22 cellular contexts compared by ENCODE assay signal in genomic region chr3:31442755-31443154, GRCh38.
DNase-seq lines count a peak whose midpoint lies in the region; ATAC-seq, FAIRE-seq and TF ChIP-seq lines count a peak whose summit lies in the region.
"Had no signal": no experiment of that assay in that cellular context is flagged by ENCODE, and none has a peak within 500 bp of the region (broad histone marks: within the 10 kb centered on the region; RNA-seq: fewer than 3 reads in every experiment).

No MANE protein-coding gene starts in this region.

- no peaks in the 10 kb centered on the region for H4K20me1 ChIP-seq in GM12878 (ENCODE audit: control insufficient read depth, insufficient read depth)

- DNase-seq in GM12892 (ENCODE audit: insufficient read length) (no peak), NCI-H69 (lab: John Stamatoyannopoulos, UW) (peak; percentile 35), GM12878 (ENCODE audit: low read depth, low spot score) (no peak), esophagus squamous epithelium (lab: John Stamatoyannopoulos, UW) (no peak), HuH-7 (ENCODE audit: low spot score) (no peak), NCI-H2196 treated with DMSO at 0.1 percent for 48 hours (lab: John Stamatoyannopoulos, UW; ENCODE audit: unreplicated experiment) (no peak)
- DNase-seq: ACHN; C1 segment of cervical spinal cord; CD8-positive, alpha-beta memory T cell; DMS79; Kasumi-1; MG63; NCI-H187 treated with DMSO at 0.1 percent for 48 hours; NCI-H446; NCI-H526 treated with DMSO at 0.1 percent for 48 hours; Peyer's patch had no signal

- no peak for TF ChIP-seq RAD21 in GM12878 (IDR thresholded peaks at IDR 0.05; ENCODE audit: insufficient read depth, low read depth, low read length)

- 0 out of 2 replicates have a peak overlapping the region, but pooled peaks have one; percentile 20 for H2AFZ ChIP-seq in GM12878 (ENCODE audit: control insufficient read depth, low read depth, low read length)

- TF ChIP-seq CTCF in GM12878 (IDR thresholded peaks at IDR 0.05 in 2 of 3, conservative IDR thresholded peaks at IDR 0.05 in 1 of 3; ENCODE audit: control insufficient read depth in 2 of 3, extremely low read depth in 1 of 3, insufficient read depth in 1 of 3, low read depth in 3 of 3, low read length in 3 of 3) (no peak), esophagus squamous epithelium (IDR thresholded peaks at IDR 0.05) (no peak)

- BruUV-seq in GM12878 (replicated peaks; lab: Mats Ljungman, UMichigan): no TSS peak

- intact Hi-C loops in GM12878 (cut with micrococcal nuclease; ENCODE audit: unreplicated experiment): loop anchor here (10.0 kb wide), 1 partner anchor 668 kb away; no protein-coding TSS in a partner anchor
- intact Hi-C loops in esophagus squamous epithelium (cut with DNase I): no loop called here

- ATAC-seq in GM21367 (IDR thresholded peaks at IDR 0.05; ENCODE audit: unreplicated experiment) (peak; percentile 53), GM12878 (peak; percentile 45), HG02678 (IDR thresholded peaks at IDR 0.05; ENCODE audit: unreplicated experiment) (no peak)
- ATAC-seq: Right ventricle myocardium inferior had no signal

- in situ Hi-C loops in GM12878 (cut with MboI): no loop called here

- SMC1A ChIA-PET in GM12878 (lab: Charles Lee; ENCODE audit: uncharacterized antibody, unreplicated experiment): interaction anchor here (0.8 to 3.1 kb wide), 6 partner anchors 10 to 90 kb away, joined by 3 to 11 read pairs (median 4); partner anchors contain the start of gene STT3B

- no peak for TF ChIP-seq EP300 in GM12878 (IDR thresholded peaks at IDR 0.05; ENCODE audit: borderline replicate concordance in 1 of 2, control insufficient read depth in 1 of 2, low read depth in 2 of 2, low read length in 2 of 2)

- CTCF ChIA-PET in GM12878 (lab: Yijun Ruan, JAX): interaction anchor here (0.7 to 1.5 kb wide), 2 partner anchors 17 to 54 kb away, joined by 3 read pairs; no protein-coding TSS in a partner anchor

- H3K4me2 ChIP-seq in GM12878 (ENCODE audit: control insufficient read depth, insufficient read depth): no peak overlapping the region

- no peak overlapping the region for H3K27ac ChIP-seq in GM12878 (ENCODE audit: control insufficient read depth, insufficient read depth)
- H3K27ac ChIP-seq in esophagus squamous epithelium: no peak overlapping the region
- H3K27ac ChIP-seq: HL-60, Peyer's patch had no signal

- POLR2A ChIA-PET in GM12878 (lab: Charles Lee): interaction anchor here (1.1 kb wide), 1 partner anchor 193 kb away, joined by 4 read pairs; no protein-coding TSS in a partner anchor

- FAIRE-seq in GM12892 (lab: Jason Lieb, UNC) (peak; percentile 66), GM12878 (lab: Jason Lieb, UNC) (no peak)
- FAIRE-seq: H54, HTR-8/SVneo had no signal

- H3K4me3 ChIP-seq in GM12878: no peak overlapping the region
- H3K4me3 ChIP-seq in esophagus squamous epithelium: no peak overlapping the region
- H3K4me3 ChIP-seq: MG63, Peyer's patch had no signal

- H3K27me3 ChIP-seq in GM12878 (replicated peaks in 1 of 2; ENCODE audit: control insufficient read depth in 2 of 2, insufficient read depth in 2 of 2, low read length in 1 of 2): no peaks in the 10 kb centered on the region
- H3K27me3 ChIP-seq in esophagus squamous epithelium: no peaks in the 10 kb centered on the region
- H3K27me3 ChIP-seq: MG63, Peyer's patch had no signal

- no peak overlapping the region for H3K9ac ChIP-seq in GM12878 (ENCODE audit: control insufficient read depth, insufficient read depth, low read length)

- H3K4me1 ChIP-seq in GM12878 (ENCODE audit: control insufficient read depth, insufficient read depth, low read length) (peaks cover 29% of the 10 kb centered on the region), esophagus squamous epithelium (peaks cover 0 to 15% (median 0%) of the 10 kb centered on the region in 3 donors)
- H3K4me1 ChIP-seq: Peyer's patch had no signal

- WGBS in GM12878 (ENCODE audit: insufficient coverage, insufficient replicate concordance, low lambda C conversion rate, missing lambda C conversion rate): 3% methylated on average over 2 of the region's 2 CpGs
- 72 to 88% methylated on average over 2 of the region's 2 CpGs for WGBS in esophagus squamous epithelium, 2 donors

- H3K36me3 ChIP-seq in GM12878 (ENCODE audit: control insufficient read depth in 2 of 2, insufficient read depth in 2 of 2, low read length in 1 of 2) (no peaks in the 10 kb centered on the region), esophagus squamous epithelium (no peaks in the 10 kb centered on the region)
- H3K36me3 ChIP-seq: MG63, Peyer's patch had no signal

- TF ChIP-seq POLR2A in GM12892 (IDR thresholded peaks at IDR 0.05; ENCODE audit: low read depth, low read length) (no peak), GM12878 (IDR thresholded peaks at IDR 0.05; ENCODE audit: low read depth, low read length) (no peak), esophagus squamous epithelium (IDR thresholded peaks at IDR 0.05) (no peak)

- no peaks in the 10 kb centered on the region; the same call in 2 of the 3 replicates for H3K9me3 ChIP-seq in GM12878 (replicated peaks; ENCODE audit: control insufficient read depth, insufficient read depth, low read length)
- H3K9me3 ChIP-seq in esophagus squamous epithelium: no peaks in the 10 kb centered on the region
- H3K9me3 ChIP-seq: MG63, Peyer's patch had no signal

- RAD21 ChIA-PET in GM12878 (lab: Charles Lee; ENCODE audit: unreplicated experiment): no interaction called here

- no peaks in the 10 kb centered on the region for H3K79me2 ChIP-seq in GM12878 (ENCODE audit: control insufficient read depth, insufficient read depth, low read length)

TF ChIP-seq in GM12878, 131 proteins besides CTCF, POLR2A, EP300 and RAD21 (continues in another document):
- TF ChIP-seq CEBPZ (IDR thresholded peaks at IDR 0.05; ENCODE audit: low read depth, low read length) (no peak), IKZF1 (conservative IDR thresholded peaks at IDR 0.05) (peak; percentile 26; the same call in 1 of the 2 replicates), LARP7 (IDR thresholded peaks at IDR 0.05) (no peak), SREBF2 (IDR thresholded peaks at IDR 0.05; ENCODE audit: low read length) (no peak), RUNX3 (IDR thresholded peaks at IDR 0.05; ENCODE audit: low read length) (no peak), BCL11A (IDR thresholded peaks at IDR 0.05; ENCODE audit: low read depth, low read length) (no peak), GATAD2B (conservative IDR thresholded peaks at IDR 0.05; ENCODE audit: low read depth) (no peak), ZNF217 (IDR thresholded peaks at IDR 0.05) (no peak), MYC (IDR thresholded peaks at IDR 0.05; ENCODE audit: insufficient read depth, insufficient read length, insufficient replicate concordance, low read length, severe bottlenecking) (no peak), SPI1 (IDR thresholded peaks at IDR 0.05; ENCODE audit: borderline replicate concordance, insufficient read depth, low read depth, low read length) (peak; percentile 60; the same call in 1 of the 2 replicates), RBBP5 (conservative IDR thresholded peaks at IDR 0.05) (no peak), IRF4 (IDR thresholded peaks at IDR 0.05; ENCODE audit: low read depth, low read length) (no peak), GABPA (IDR thresholded peaks at IDR 0.05; ENCODE audit: low read depth) (no peak), SRF (IDR thresholded peaks at IDR 0.05; ENCODE audit: low read depth in 2 of 2, low read length in 2 of 2) (no peak), RCOR1 (conservative IDR thresholded peaks at IDR 0.05; ENCODE audit: low read depth, low read length) (no peak), YY1 (IDR thresholded peaks at IDR 0.05; ENCODE audit: low read depth, low read length) (peak; percentile 74; the same call in 1 of the 2 replicates), NFYA (IDR thresholded peaks at IDR 0.05; ENCODE audit: borderline replicate concordance, low read depth, low read length) (no peak), MTA3 (IDR thresholded peaks at IDR 0.05; ENCODE audit: borderline replicate concordance, low read length) (no peak), MYB (IDR thresholded peaks at IDR 0.05; ENCODE audit: borderline replicate concordance, low read depth, low read length) (no peak), SUPT20H (IDR thresholded peaks at IDR 0.05; ENCODE audit: borderline replicate concordance, control insufficient read depth, low read depth, low read length) (no peak), TAF1 (IDR thresholded peaks at IDR 0.05; ENCODE audit: borderline replicate concordance, low read depth, low read length) (no peak), NBN (IDR thresholded peaks at IDR 0.05) (no peak)
